9 cellular contexts compared by ENCODE assay signal in the genomic region with DNA sequence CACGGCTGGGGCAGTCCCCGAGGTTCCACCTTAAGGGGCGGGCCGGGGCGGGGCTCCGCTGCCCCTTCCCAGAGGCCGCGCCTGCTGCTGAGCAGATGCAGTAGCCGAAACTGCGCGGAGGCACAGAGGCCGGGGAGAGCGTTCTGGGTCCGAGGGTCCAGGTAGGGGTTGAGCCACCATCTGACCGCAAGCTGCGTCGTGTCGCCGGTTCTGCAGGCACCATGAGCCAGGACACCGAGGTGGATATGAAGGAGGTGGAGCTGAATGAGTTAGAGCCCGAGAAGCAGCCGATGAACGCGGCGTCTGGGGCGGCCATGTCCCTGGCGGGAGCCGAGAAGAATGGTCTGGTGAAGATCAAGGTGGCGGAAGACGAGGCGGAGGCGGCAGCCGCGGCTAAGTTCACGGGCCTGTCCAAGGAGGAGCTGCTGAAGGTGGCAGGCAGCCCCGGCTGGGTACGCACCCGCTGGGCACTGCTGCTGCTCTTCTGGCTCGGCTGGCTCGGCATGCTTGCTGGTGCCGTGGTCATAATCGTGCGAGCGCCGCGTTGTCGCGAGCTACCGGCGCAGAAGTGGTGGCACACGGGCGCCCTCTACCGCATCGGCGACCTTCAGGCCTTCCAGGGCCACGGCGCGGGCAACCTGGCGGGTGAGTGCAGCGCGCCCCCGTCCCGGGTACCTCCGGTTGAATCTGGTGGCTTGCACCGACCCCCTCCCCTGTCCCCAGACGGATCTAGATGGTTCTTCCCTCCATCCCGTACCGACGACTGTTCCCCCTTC. TPM values are rescaled to one million over a fixed set of nuclear protein-coding genes. Genes with fewer than 3 reads are reported as not detected.
A peak's percentile ranks its signal among the peaks of the same experiment; 100 is the strongest.
DNase-seq lines count a peak whose midpoint lies in the region; ATAC-seq, FAIRE-seq and TF ChIP-seq lines count a peak whose summit lies in the region.
"Had no signal": no experiment of that assay in that cellular context is flagged by ENCODE, and none has a peak within 500 bp of the region (broad histone marks: within the 10 kb centered on the region; RNA-seq: fewer than 3 reads in every experiment).

A gene (plus strand): TSS at position 94 of the 776 bp plus-strand sequence. CDS start 128 bp downstream, at position 222.

- DNase-seq in AG04449 (ENCODE audit: low read depth, low spot score), result no peak
- peak; percentile 91 for DNase-seq in NCI-H2171 (lab: John Stamatoyannopoulos, UW)
- peak; percentile 87 for DNase-seq in WTC11 (ENCODE audit: low spot score)
- peak; percentile 82 for DNase-seq in bronchial epithelial cell (ENCODE audit: low read depth)
- peak; percentile 90 for DNase-seq in iris pigment epithelial cell (ENCODE audit: low read depth)
- peak; percentile 67 to 83 (median 73) for DNase-seq in stimulated activated CD4-positive, alpha-beta T cell treated with anti-CD3 and anti-CD28 coated beads, Interleukin-12 subunit alpha, Interleukin-12 subunit beta, amount 100 ng/mL, for 48 hours (ENCODE audit: low read depth in 2 of 3, low spot score in 1 of 3)

- CTCF ChIA-PET in AG04449 (lab: Yijun Ruan, JAX) (interaction anchor here (0.7 to 2.1 kb wide), 10 partner anchors 9 to 321 kb away, joined by 3 to 11 read pairs (median 4); no protein-coding TSS in a partner anchor), WTC11 (lab: Charles Lee) (interaction anchor here (0.6 to 1.7 kb wide), 16 partner anchors 9 to 375 kb away, joined by 3 to 14 read pairs (median 4); a partner anchor contains a TSS)

- H3K27me3 ChIP-seq in bronchial epithelial cell (ENCODE audit: control insufficient read depth, insufficient read depth, low read length), result no peaks in the 10 kb centered on the region

- H3K4me3 ChIP-seq in AG04449 (ENCODE audit: low read depth, low read length), result peak within 1 kb of the TSS; percentile 100
- H3K4me3 ChIP-seq in bronchial epithelial cell (ENCODE audit: low read depth, low read length), result peak within 1 kb of the TSS; percentile 85

- POLR2A ChIA-PET in AG04449 (lab: Yijun Ruan, JAX), result interaction anchor here (0.6 to 4.3 kb wide), 9 partner anchors 9 to 290 kb away, joined by 3 to 42 read pairs (median 5); a partner anchor contains a TSS
- POLR2A ChIA-PET in WTC11 (lab: Charles Lee), result interaction anchor here (0.5 to 3.8 kb wide), 15 partner anchors 9 to 228 kb away, joined by 3 to 44 read pairs (median 4); a partner anchor contains a TSS

- peak; percentile 61 for ATAC-seq in GM18520 (IDR thresholded peaks at IDR 0.05; ENCODE audit: unreplicated experiment)
- peak; percentile 44 for ATAC-seq in HG03060 (IDR thresholded peaks at IDR 0.05; ENCODE audit: low read depth, unreplicated experiment)
- ATAC-seq in WTC11, result peak; percentile 80

- peaks cover 49% of the 10 kb centered on the region for H3K4me1 Mint-ChIP-seq in WTC11

- peak within 1 kb of the TSS; percentile 99 for H3K4me3 Mint-ChIP-seq in WTC11

- peak within 1 kb of the TSS; percentile 100 for H3K27ac Mint-ChIP-seq in WTC11

- TF ChIP-seq CTCF in AG04449 (IDR thresholded peaks at IDR 0.05; ENCODE audit: insufficient read depth, low read length, missing control alignments) (peak; percentile 86), WTC11 (IDR thresholded peaks at IDR 0.05) (peak; percentile 22; the same call in 1 of the 2 replicates), bronchial epithelial cell (IDR thresholded peaks at IDR 0.05; ENCODE audit: insufficient read depth, low read length, severe bottlenecking) (peak; percentile 91)

- H3K9me3 Mint-ChIP-seq in WTC11, result no peaks in the 10 kb centered on the region

- FAIRE-seq in bronchial epithelial cell (lab: Jason Lieb, UNC), result no peak
- FAIRE-seq: TTC549 had no signal

- peaks cover 64% of the 10 kb centered on the region for H3K36me3 Mint-ChIP-seq in WTC11

- H3K36me3 ChIP-seq in bronchial epithelial cell (ENCODE audit: control insufficient read depth, insufficient read depth, low read length), result peaks cover 32% of the 10 kb centered on the region

- H3K27me3 Mint-ChIP-seq in WTC11 (ENCODE audit: low read depth), result peaks cover 3% of the 10 kb centered on the region; the same call in 1 of the 2 replicates

TF ChIP-seq in WTC11, 78 proteins besides CTCF, POLR2A, EP300 and RAD21 (continues in another document):
- TF ChIP-seq, protein P1, sequence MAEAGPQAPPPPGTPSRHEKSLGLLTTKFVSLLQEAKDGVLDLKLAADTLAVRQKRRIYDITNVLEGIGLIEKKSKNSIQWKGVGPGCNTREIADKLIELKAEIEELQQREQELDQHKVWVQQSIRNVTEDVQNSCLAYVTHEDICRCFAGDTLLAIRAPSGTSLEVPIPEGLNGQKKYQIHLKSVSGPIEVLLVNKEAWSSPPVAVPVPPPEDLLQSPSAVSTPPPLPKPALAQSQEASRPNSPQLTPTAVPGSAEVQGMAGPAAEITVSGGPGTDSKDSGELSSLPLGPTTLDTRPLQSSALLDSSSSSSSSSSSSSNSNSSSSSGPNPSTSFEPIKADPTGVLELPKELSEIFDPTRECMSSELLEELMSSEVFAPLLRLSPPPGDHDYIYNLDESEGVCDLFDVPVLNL (CRISPR knock-in tag; IDR thresholded peaks at IDR 0.05; ENCODE audit: borderline replicate concordance, low read depth), result no peak
- TF ChIP-seq ZNF121 (CRISPR knock-in tag; IDR thresholded peaks at IDR 0.05), result no peak
- 0 out of 2 replicates have a peak, but pooled peaks have one; percentile 70 for TF ChIP-seq SMAD4 (CRISPR knock-in tag; IDR thresholded peaks at IDR 0.05)
- no peak for TF ChIP-seq JAZF1 (CRISPR knock-in tag; IDR thresholded peaks at IDR 0.05)
- peak; percentile 65 for TF ChIP-seq CREM (CRISPR knock-in tag; IDR thresholded peaks at IDR 0.05)
- TF ChIP-seq ZNF396 (CRISPR knock-in tag; IDR thresholded peaks at IDR 0.05; ENCODE audit: borderline replicate concordance), result no peak
- TF ChIP-seq, protein P2, sequence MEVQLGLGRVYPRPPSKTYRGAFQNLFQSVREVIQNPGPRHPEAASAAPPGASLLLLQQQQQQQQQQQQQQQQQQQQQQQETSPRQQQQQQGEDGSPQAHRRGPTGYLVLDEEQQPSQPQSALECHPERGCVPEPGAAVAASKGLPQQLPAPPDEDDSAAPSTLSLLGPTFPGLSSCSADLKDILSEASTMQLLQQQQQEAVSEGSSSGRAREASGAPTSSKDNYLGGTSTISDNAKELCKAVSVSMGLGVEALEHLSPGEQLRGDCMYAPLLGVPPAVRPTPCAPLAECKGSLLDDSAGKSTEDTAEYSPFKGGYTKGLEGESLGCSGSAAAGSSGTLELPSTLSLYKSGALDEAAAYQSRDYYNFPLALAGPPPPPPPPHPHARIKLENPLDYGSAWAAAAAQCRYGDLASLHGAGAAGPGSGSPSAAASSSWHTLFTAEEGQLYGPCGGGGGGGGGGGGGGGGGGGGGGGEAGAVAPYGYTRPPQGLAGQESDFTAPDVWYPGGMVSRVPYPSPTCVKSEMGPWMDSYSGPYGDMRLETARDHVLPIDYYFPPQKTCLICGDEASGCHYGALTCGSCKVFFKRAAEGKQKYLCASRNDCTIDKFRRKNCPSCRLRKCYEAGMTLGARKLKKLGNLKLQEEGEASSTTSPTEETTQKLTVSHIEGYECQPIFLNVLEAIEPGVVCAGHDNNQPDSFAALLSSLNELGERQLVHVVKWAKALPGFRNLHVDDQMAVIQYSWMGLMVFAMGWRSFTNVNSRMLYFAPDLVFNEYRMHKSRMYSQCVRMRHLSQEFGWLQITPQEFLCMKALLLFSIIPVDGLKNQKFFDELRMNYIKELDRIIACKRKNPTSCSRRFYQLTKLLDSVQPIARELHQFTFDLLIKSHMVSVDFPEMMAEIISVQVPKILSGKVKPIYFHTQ (CRISPR knock-in tag; IDR thresholded peaks at IDR 0.05), result 0 out of 2 replicates have a peak, but pooled peaks have one; percentile 23
- no peak for TF ChIP-seq GTF2I (CRISPR knock-in tag; conservative IDR thresholded peaks at IDR 0.05)
- TF ChIP-seq, protein P3, sequence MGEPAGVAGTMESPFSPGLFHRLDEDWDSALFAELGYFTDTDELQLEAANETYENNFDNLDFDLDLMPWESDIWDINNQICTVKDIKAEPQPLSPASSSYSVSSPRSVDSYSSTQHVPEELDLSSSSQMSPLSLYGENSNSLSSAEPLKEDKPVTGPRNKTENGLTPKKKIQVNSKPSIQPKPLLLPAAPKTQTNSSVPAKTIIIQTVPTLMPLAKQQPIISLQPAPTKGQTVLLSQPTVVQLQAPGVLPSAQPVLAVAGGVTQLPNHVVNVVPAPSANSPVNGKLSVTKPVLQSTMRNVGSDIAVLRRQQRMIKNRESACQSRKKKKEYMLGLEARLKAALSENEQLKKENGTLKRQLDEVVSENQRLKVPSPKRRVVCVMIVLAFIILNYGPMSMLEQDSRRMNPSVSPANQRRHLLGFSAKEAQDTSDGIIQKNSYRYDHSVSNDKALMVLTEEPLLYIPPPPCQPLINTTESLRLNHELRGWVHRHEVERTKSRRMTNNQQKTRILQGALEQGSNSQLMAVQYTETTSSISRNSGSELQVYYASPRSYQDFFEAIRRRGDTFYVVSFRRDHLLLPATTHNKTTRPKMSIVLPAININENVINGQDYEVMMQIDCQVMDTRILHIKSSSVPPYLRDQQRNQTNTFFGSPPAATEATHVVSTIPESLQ (CRISPR knock-in tag; IDR thresholded peaks at IDR 0.05), result no peak
- peak; percentile 45; the same call in 1 of the 2 replicates for TF ChIP-seq FOXK1 (CRISPR knock-in tag; IDR thresholded peaks at IDR 0.05)
- no peak for TF ChIP-seq ETV6 (CRISPR knock-in tag; IDR thresholded peaks at IDR 0.05)
- TF ChIP-seq, protein P4, sequence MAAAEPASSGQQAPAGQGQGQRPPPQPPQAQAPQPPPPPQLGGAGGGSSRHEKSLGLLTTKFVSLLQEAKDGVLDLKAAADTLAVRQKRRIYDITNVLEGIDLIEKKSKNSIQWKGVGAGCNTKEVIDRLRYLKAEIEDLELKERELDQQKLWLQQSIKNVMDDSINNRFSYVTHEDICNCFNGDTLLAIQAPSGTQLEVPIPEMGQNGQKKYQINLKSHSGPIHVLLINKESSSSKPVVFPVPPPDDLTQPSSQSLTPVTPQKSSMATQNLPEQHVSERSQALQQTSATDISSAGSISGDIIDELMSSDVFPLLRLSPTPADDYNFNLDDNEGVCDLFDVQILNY (CRISPR knock-in tag; IDR thresholded peaks at IDR 0.05), result peak; percentile 35
- TF ChIP-seq SP1 (CRISPR knock-in tag; conservative IDR thresholded peaks at IDR 0.05), result peak; percentile 75
- peak; percentile 82; the same call in 1 of the 2 replicates for TF ChIP-seq RELA (CRISPR knock-in tag; IDR thresholded peaks at IDR 0.05; ENCODE audit: borderline replicate concordance)
- TF ChIP-seq EMX1 (CRISPR knock-in tag; IDR thresholded peaks at IDR 0.05), result peak; percentile 76; the same call in 1 of the 2 replicates
- no peak for TF ChIP-seq ZNF317 (CRISPR knock-in tag; IDR thresholded peaks at IDR 0.05; ENCODE audit: borderline replicate concordance, low read depth)

RNA-seq across cellular contexts. Expression of the gene that starts here (rescaled TPM):
- total RNA-seq in WTC11 (2021), result 244 to 334 TPM (median 265 TPM) in 3 replicates
- 1,292 and 1,548 TPM in 2 replicates for total RNA-seq in bronchial epithelial cell

Comparison
In these comparisons a context has a peak if more than half of its experiments do, and no peak if none do; other contexts are left out.
1. CTCF ChIP-seq: peak in every context shown above with its lines; median percentile 91 in bronchial epithelial cell; 86 in AG04449; 22 in WTC11.